Comparison of ENCODE assay signal across 16 cellular contexts in genomic region chr22:17787159-17788022, GRCh38. TPM values are rescaled to one million over a fixed set of nuclear protein-coding genes. Genes with fewer than 3 reads are reported as not detected.
DNase-seq lines count a peak whose midpoint lies in the region; ATAC-seq, FAIRE-seq and TF ChIP-seq lines count a peak whose summit lies in the region.
"Had no signal": no experiment of that assay in that cellular context is flagged by ENCODE, and none has a peak within 500 bp of the region (broad histone marks: within the 10 kb centered on the region; RNA-seq: fewer than 3 reads in every experiment).

No MANE protein-coding gene starts in this region.

- TF ChIP-seq CTCF in HepG2 (CRISPR knock-in tag; IDR thresholded peaks at IDR 0.05) (no peak), vagina (IDR thresholded peaks at IDR 0.05) (no peak)

- H3K79me2 ChIP-seq in HepG2 (ENCODE audit: insufficient read depth, low read length) = no peaks in the 10 kb centered on the region

- peak overlapping the region in 2 of 3 donors; percentile 45 to 91 for H3K27ac Mint-ChIP-seq in IgD-negative memory B cell
- H3K27ac Mint-ChIP-seq: B cell; HFFc6; stimulated activated effector memory CD8-positive, alpha-beta T cell treated with anti-CD3 and anti-CD28 coated beads, Interleukin-12 subunit alpha, Interleukin-12 subunit beta, amount 100 ng/mL, for 72 hours had no signal

- no peaks in the 10 kb centered on the region for H4K20me1 ChIP-seq in HepG2 (ENCODE audit: insufficient read depth, low read length)

- H3K4me2 ChIP-seq in HepG2 (ENCODE audit: low read depth, low read length) = peak overlapping the region; percentile 68
- H3K4me2 ChIP-seq: KMS-11 had no signal

- ATAC-seq in HepG2 (no peak; the same call in 2 of the 3 replicates), GM19467 (IDR thresholded peaks at IDR 0.05; ENCODE audit: unreplicated experiment) (no peak)
- ATAC-seq: stimulated activated effector memory CD8-positive, alpha-beta T cell treated with anti-CD3 and anti-CD28 coated beads, Interleukin-12 subunit alpha, Interleukin-12 subunit beta, amount 100 ng/mL, for 72 hours had no signal

- no peaks in the 10 kb centered on the region for H3K9me3 ChIP-seq in HepG2 (ENCODE audit: low read length)
- H3K9me3 ChIP-seq in small intestine (ENCODE audit: control insufficient read depth, low read depth) = no peaks in the 10 kb centered on the region
- no peaks in the 10 kb centered on the region for H3K9me3 ChIP-seq in vagina

- BruUV-seq in HepG2 (replicated peaks; lab: Mats Ljungman, UMichigan) = no TSS peak

- TF ChIP-seq EP300 in HepG2 (IDR thresholded peaks at IDR 0.05; ENCODE audit: low read depth in 2 of 2, low read length in 2 of 2) (no peak), HepG2 (CRISPR knock-in tag; IDR thresholded peaks at IDR 0.05; ENCODE audit: borderline replicate concordance) (no peak)

- H3K36me3 ChIP-seq in HepG2 (replicated peaks in 1 of 2; ENCODE audit: control insufficient read depth in 1 of 2, insufficient read depth in 2 of 2, low read length in 2 of 2) = peaks cover 4 to 6% of the 10 kb centered on the region in 2 experiments; a peak in 2 of 5 replicates
- H3K36me3 ChIP-seq in small intestine (ENCODE audit: control insufficient read depth in 2 of 2, insufficient read depth in 2 of 2, low read length in 2 of 2) = peaks cover 0 to 3% of the 10 kb centered on the region in 2 donors
- peaks cover 0 to 22% of the 10 kb centered on the region in 2 donors for H3K36me3 ChIP-seq in vagina

- POLR2A ChIA-PET in HepG2 (lab: Yijun Ruan, JAX) = interaction anchor here (0.7 to 3.1 kb wide), 13 partner anchors 10 to 363 kb away, joined by 3 to 24 read pairs (median 6); partner anchors contain the start of genes BID, PEX26 and USP18

- peak overlapping the region in 1 of 4 donors; percentile 20 for H3K4me3 Mint-ChIP-seq in IgD-negative memory B cell
- H3K4me3 Mint-ChIP-seq: B cell; central memory CD8-positive, alpha-beta T cell; HFFc6; stimulated activated effector memory CD8-positive, alpha-beta T cell treated with anti-CD3 and anti-CD28 coated beads, Interleukin-12 subunit alpha, Interleukin-12 subunit beta, amount 100 ng/mL, for 72 hours had no signal

- in situ Hi-C loops in HepG2 (cut with HindIII; ENCODE audit: extremely low pct_ligation_motif_present, low pct_unique_long_range_greater_than_20kb) = no loop called here

- no peak overlapping the region for H2AFZ ChIP-seq in HepG2 (ENCODE audit: low read length)

- TF ChIP-seq RAD21 in HepG2 (CRISPR knock-in tag; IDR thresholded peaks at IDR 0.05) = no peak

- no peak for FAIRE-seq in HepG2 (lab: Jason Lieb, UNC)
- FAIRE-seq in small intestine (lab: Jason Lieb, UNC) = no peak
- FAIRE-seq: keratinocyte had no signal

- intact Hi-C loops in HepG2 (cut with micrococcal nuclease; ENCODE audit: unreplicated experiment) = loop anchor here (2.0 kb wide), 1 partner anchor 27 kb away; no protein-coding TSS in a partner anchor
- intact Hi-C loops in vagina (cut with DNase I) = no loop called here

- H3K9ac ChIP-seq in HepG2 (ENCODE audit: insufficient read depth, low read depth, low read length) = peak overlapping the region; percentile 42; the same call in 1 of the 2 replicates
- H3K9ac ChIP-seq: KMS-11 had no signal

- H3K4me3 ChIP-seq in HepG2 (replicated peaks in 1 of 3; ENCODE audit: insufficient read depth in 1 of 3, low read depth in 2 of 3, low read length in 3 of 3) (peak overlapping the region in 1 of 3 experiments; percentile 51; a peak in 2 of 6 replicates), small intestine (ENCODE audit: low read depth in 1 of 2, low read length in 2 of 2) (no peak overlapping the region), vagina (no peak overlapping the region)

- peak overlapping the region; percentile 68 for H3K27ac ChIP-seq in HepG2 (ENCODE audit: extremely low read length, insufficient read depth, low read length)
- H3K27ac ChIP-seq in small intestine (ENCODE audit: low read depth in 1 of 2, low read length in 1 of 2) = peak overlapping the region; percentile 30 to 79
- no peak overlapping the region for H3K27ac ChIP-seq in vagina
- H3K27ac ChIP-seq: KMS-11 had no signal

- CTCF ChIA-PET in HepG2 (lab: Yijun Ruan, JAX; ENCODE audit: low intra/inter-chr PET ratio, low total read pairs) = interaction anchor here (1.0 to 2.9 kb wide), 2 partner anchors 33 to 45 kb away, joined by 3 to 24 read pairs; no protein-coding TSS in a partner anchor

- H3K4me1 ChIP-seq in HepG2 (ENCODE audit: insufficient read depth, low read length) (peaks cover 39% of the 10 kb centered on the region), small intestine (ENCODE audit: control insufficient read depth in 2 of 2, insufficient read depth in 1 of 2, low read depth in 1 of 2, low read length in 1 of 2) (no peaks in the 10 kb centered on the region), vagina (peaks cover 12% of the 10 kb centered on the region)

- no peaks in the 10 kb centered on the region for H3K27me3 Mint-ChIP-seq in IgD-negative memory B cell
- H3K27me3 Mint-ChIP-seq: B cell; central memory CD8-positive, alpha-beta T cell had no signal

- no peak for TF ChIP-seq POLR2A in HepG2 (IDR thresholded peaks at IDR 0.05; ENCODE audit: insufficient read depth in 1 of 2, low read depth in 2 of 2, low read length in 2 of 2)
- no peak for TF ChIP-seq POLR2A in vagina (IDR thresholded peaks at IDR 0.05)

- no peaks in the 10 kb centered on the region for H3K27me3 ChIP-seq in HepG2 (ENCODE audit: control insufficient read depth in 1 of 2, insufficient read depth in 2 of 2, low read length in 2 of 2)
- no peaks in the 10 kb centered on the region for H3K27me3 ChIP-seq in small intestine (ENCODE audit: control insufficient read depth in 2 of 2, insufficient read depth in 2 of 2, low read length in 2 of 2)
- no peaks in the 10 kb centered on the region for H3K27me3 ChIP-seq in vagina

- H3K9me3 Mint-ChIP-seq in IgD-negative memory B cell = no peaks in the 10 kb centered on the region
- H3K9me3 Mint-ChIP-seq: central memory CD8-positive, alpha-beta T cell; HFFc6; stimulated activated effector memory CD8-positive, alpha-beta T cell treated with anti-CD3 and anti-CD28 coated beads, Interleukin-12 subunit alpha, Interleukin-12 subunit beta, amount 100 ng/mL, for 72 hours had no signal

- peak; percentile 31 for DNase-seq in dermis blood vessel endothelial cell
- DNase-seq in HepG2 (ENCODE audit: low spot score) = no peak
- no peak for DNase-seq in small intestine
- no peak for DNase-seq in epidermal melanocyte (ENCODE audit: insufficient read length, low spot score)
- no peak for DNase-seq in vagina (ENCODE audit: extremely low spot score in 2 of 2)
- no peak for DNase-seq in SHP77 (lab: John Stamatoyannopoulos, UW)
- DNase-seq: NCI-H2081; stimulated activated CD4-positive, alpha-beta T cell treated with anti-CD3 and anti-CD28 coated beads, Interleukin-1b, Interleukin-23, amount 100 ng/mL, for 48 hours had no signal

- WGBS in HepG2 (ENCODE audit: low lambda C conversion rate) = 77% methylated on average over 21 of the region's 21 CpGs
- WGBS in small intestine, 3 donors = 72 to 79% (median 75%) methylated on average over 21 of the region's 21 CpGs

- no peaks in the 10 kb centered on the region for H3K36me3 Mint-ChIP-seq in IgD-negative memory B cell

- peaks cover 0 to 2% (median 0%) of the 10 kb centered on the region in 3 donors for H3K4me1 Mint-ChIP-seq in IgD-negative memory B cell
- H3K4me1 Mint-ChIP-seq: stimulated activated effector memory CD8-positive, alpha-beta T cell treated with anti-CD3 and anti-CD28 coated beads, Interleukin-12 subunit alpha, Interleukin-12 subunit beta, amount 100 ng/mL, for 72 hours had no signal

RNA-seq across cellular contexts. Expression of gene BID, which starts 13.1 kb away (rescaled TPM):
- polyA plus RNA-seq in IgD-negative memory B cell (40.9 TPM), HepG2 (2011; rRNA removed) (35.3 and 44.7 TPM in 2 replicates), small intestine (10 to 100 TPM; 12.7 to 59.4 (median 15.1) TPM)
- total RNA-seq in dermis blood vessel endothelial cell (45.3 and 79.7 TPM in 2 replicates), HepG2 (2016; rRNA removed; fragmentation: Illumina TruSeq; extraction: Trizol) (47.6 and 51.7 TPM in 2 replicates), vagina (36.3 TPM)
- total RNA-seq in HepG2 (2016; cell fraction: cytosol; rRNA removed; fragmentation: Illumina TruSeq; extraction: Trizol; ENCODE audit: low read depth) = 16.5 and 25.0 TPM in 2 replicates
- total RNA-seq in HepG2 (2016; cell fraction: insoluble cytoplasmic fraction; rRNA removed; fragmentation: Illumina TruSeq; extraction: Trizol) = 48.2 and 51.2 TPM in 2 replicates
- 24.9 and 33.2 TPM in 2 replicates for total RNA-seq in HepG2 (2016; cell fraction: membrane; rRNA removed; fragmentation: Illumina TruSeq; extraction: Trizol)
- total RNA-seq in HepG2 (2016; cell fraction: nucleus; rRNA removed; fragmentation: Illumina TruSeq; extraction: Trizol) = 27.0 and 29.0 TPM in 2 replicates
- polyA plus RNA-seq in HepG2 (2011; cell fraction: cytosol; rRNA removed) = 51.3 and 78.1 TPM in 2 replicates
- 37.6 and 38.4 TPM in 2 replicates for polyA plus RNA-seq in HepG2 (2011; cell fraction: nucleus; rRNA removed)
- 16.2 and 31.9 TPM in 2 replicates for polyA plus RNA-seq in HepG2 (2012)
- polyA plus RNA-seq in HepG2 (2016; cell fraction: cytosol; fragmentation: Illumina TruSeq; extraction: Trizol; ENCODE audit: low read depth) = 22.8 and 28.7 TPM in 2 replicates
- 39.0 and 42.7 TPM in 2 replicates for polyA plus RNA-seq in HepG2 (2016; cell fraction: insoluble cytoplasmic fraction; fragmentation: Illumina TruSeq; extraction: Trizol; ENCODE audit: low read depth)
- 26.7 and 27.3 TPM in 2 replicates for polyA plus RNA-seq in HepG2 (2016; cell fraction: membrane; fragmentation: Illumina TruSeq; extraction: Trizol; ENCODE audit: low read depth)
- 47.0 TPM in 2 replicates for polyA plus RNA-seq in HepG2 (2016; cell fraction: nucleus; fragmentation: Illumina TruSeq; extraction: Trizol; ENCODE audit: insufficient read depth, low read depth)
- polyA minus RNA-seq in HepG2 (2011; rRNA and poly(A)+ RNA removed; ENCODE audit: low replicate concordance) = 35.1 and 45.0 TPM in 2 replicates
- polyA minus RNA-seq in HepG2 (2011; cell fraction: cytosol; rRNA and poly(A)+ RNA removed) = 15.2 and 16.8 TPM in 2 replicates
- 4.4 and 8.2 TPM in 2 replicates for polyA minus RNA-seq in HepG2 (2011; cell fraction: nucleus; rRNA and poly(A)+ RNA removed)
